ENCODE assay signal across 21 cellular contexts in genomic region chr5:88657166-88657565, GRCh38.
"Had no signal": no experiment of that assay in that cellular context is flagged by ENCODE, and none has a peak within 500 bp of the region (broad histone marks: within the 10 kb centered on the region; RNA-seq: fewer than 3 reads in every experiment).

No MANE protein-coding gene starts in this region.

- H3K4me1 ChIP-seq: foreskin keratinocyte, testis had no signal

- ATAC-seq: foreskin keratinocyte; heart left ventricle; naive thymus-derived CD4-positive, alpha-beta T cell; right cardiac atrium; upper lobe of right lung had no signal

- H3K4me3 ChIP-seq: colonic mucosa, heart left ventricle, ovary, smooth muscle cell, testis, tibial nerve, upper lobe of right lung, vagina had no signal

- H3K36me3 ChIP-seq: colonic mucosa, heart left ventricle, ovary, tibial nerve, upper lobe of right lung, vagina had no signal

- DNase-seq: colonic mucosa; dermis blood vessel endothelial cell; effector CD4-positive, alpha-beta T cell; endodermal cell; erythroblast; foreskin keratinocyte; heart left ventricle; hippocampal formation; mammary epithelial cell; naive thymus-derived CD4-positive, alpha-beta T cell; ovary; right cardiac atrium; stimulated activated CD4-positive, alpha-beta T cell treated with anti-CD3 and anti-CD28 coated beads, Interleukin-2, amount 100 ng/mL, for 48 hours; stimulated activated naive CD4-positive, alpha-beta T cell treated with Interleukin-2 at 50 U/mL for 16 hours; testis; upper lobe of right lung had no signal

- H3K9me3 Mint-ChIP-seq: endodermal cell, neural crest cell had no signal

- H3K4me3 Mint-ChIP-seq: endodermal cell; naive thymus-derived CD4-positive, alpha-beta T cell; neural crest cell had no signal

- H3K4me2 ChIP-seq: smooth muscle cell had no signal

- H3K27ac Mint-ChIP-seq: endodermal cell; naive thymus-derived CD4-positive, alpha-beta T cell; progenitor cell of endocrine pancreas had no signal

- H3K27me3 ChIP-seq: ovary, testis had no signal

- H3K9me3 ChIP-seq: colonic mucosa, heart left ventricle, ovary, testis, tibial nerve, upper lobe of right lung, vagina had no signal

- H3K27ac ChIP-seq: colonic mucosa, foreskin keratinocyte, heart left ventricle, ovary, testis, tibial nerve, upper lobe of right lung, vagina had no signal
